19 cellular contexts compared by ENCODE assay signal in the genomic region with DNA sequence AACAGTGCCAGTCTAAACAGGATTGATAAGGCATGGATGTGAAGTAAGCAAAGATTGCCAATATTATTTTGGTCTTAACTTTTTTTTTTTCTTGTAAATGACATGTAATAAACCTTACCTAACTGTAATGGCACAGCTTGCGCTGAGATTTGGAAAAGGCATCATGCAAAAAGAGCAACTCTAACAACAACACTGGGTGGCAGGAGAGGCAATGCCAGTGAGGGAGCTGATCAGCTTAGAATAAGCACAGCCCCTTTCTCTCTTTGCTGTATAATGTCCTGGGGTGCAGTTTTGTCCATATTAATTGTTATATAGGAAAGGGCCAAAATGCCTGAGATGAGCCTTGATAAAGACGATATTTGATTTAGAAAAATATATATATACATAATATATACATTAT.
A peak's percentile ranks its signal among the peaks of the same experiment; 100 is the strongest.
DNase-seq lines count a peak whose midpoint lies in the region; ATAC-seq and TF ChIP-seq lines count a peak whose summit lies in the region.
"Had no signal": no experiment of that assay in that cellular context is flagged by ENCODE, and none has a peak within 500 bp of the region (broad histone marks: within the 10 kb centered on the region; RNA-seq: fewer than 3 reads in every experiment).

No MANE protein-coding gene starts in this region.

- no peak overlapping the region for H3K27ac ChIP-seq in cardiac muscle cell
- H3K27ac ChIP-seq: brain microvascular endothelial cell had no signal

- H3K9me3 Mint-ChIP-seq in stimulated activated naive B cell treated with anti-CD40 and anti-IgM and Interleukin-4, amounts not matched to agents 10 μg/mL and 1 μg/mL and 100 μg/mL, for 72 hours: peaks cover 13 to 17% of the 10 kb centered on the region in 2 donors

- H3K4me3 ChIP-seq in cardiac muscle cell (no peak overlapping the region), fibroblast of pulmonary artery (replicated peaks; ENCODE audit: low read depth, low read length) (no peak overlapping the region)

- H3K4me1 Mint-ChIP-seq in stimulated activated naive B cell treated with anti-CD40 and anti-IgM and Interleukin-4, amounts not matched to agents 10 μg/mL and 1 μg/mL and 100 μg/mL, for 72 hours: no peaks in the 10 kb centered on the region

- H3K9me3 ChIP-seq in cardiac muscle cell (ENCODE audit: low read depth): no peaks in the 10 kb centered on the region

- H3K4me1 ChIP-seq in cardiac muscle cell (ENCODE audit: low read depth): no peaks in the 10 kb centered on the region

- H3K4me3 Mint-ChIP-seq in stimulated activated naive B cell treated with anti-CD40 and anti-IgM and Interleukin-4, amounts not matched to agents 10 μg/mL and 1 μg/mL and 100 μg/mL, for 72 hours: no peak overlapping the region
- H3K4me3 Mint-ChIP-seq: activated CD8-positive, alpha-beta T cell treated with anti-CD3 and anti-CD28 coated beads for 36 hours; activated naive CD8-positive, alpha-beta T cell had no signal

- no peaks in the 10 kb centered on the region for H3K36me3 Mint-ChIP-seq in stimulated activated naive B cell treated with anti-CD40 and anti-IgM and Interleukin-4, amounts not matched to agents 10 μg/mL and 1 μg/mL and 100 μg/mL, for 72 hours
- H3K36me3 Mint-ChIP-seq: activated naive CD8-positive, alpha-beta T cell had no signal

- H3K27ac Mint-ChIP-seq in stimulated activated naive B cell treated with anti-CD40 and anti-IgM and Interleukin-4, amounts not matched to agents 10 μg/mL and 1 μg/mL and 100 μg/mL, for 72 hours: no peak overlapping the region
- H3K27ac Mint-ChIP-seq: activated CD8-positive, alpha-beta T cell treated with anti-CD3 and anti-CD28 coated beads for 36 hours; activated naive CD8-positive, alpha-beta T cell had no signal

- no peaks in the 10 kb centered on the region for H3K27me3 ChIP-seq in cardiac muscle cell
- H3K27me3 ChIP-seq: brain microvascular endothelial cell had no signal

- no peaks in the 10 kb centered on the region for H3K36me3 ChIP-seq in cardiac muscle cell
- H3K36me3 ChIP-seq: brain microvascular endothelial cell had no signal

- H3K27me3 Mint-ChIP-seq in stimulated activated naive B cell treated with anti-CD40 and anti-IgM and Interleukin-4, amounts not matched to agents 10 μg/mL and 1 μg/mL and 100 μg/mL, for 72 hours: no peaks in the 10 kb centered on the region
- H3K27me3 Mint-ChIP-seq: activated CD8-positive, alpha-beta T cell treated with anti-CD3 and anti-CD28 coated beads for 36 hours; activated naive CD8-positive, alpha-beta T cell had no signal

- no peak for ATAC-seq in stimulated activated naive B cell treated with anti-CD40 and anti-IgM and Interleukin-4, amounts not matched to agents 10 μg/mL and 1 μg/mL and 100 μg/mL, for 72 hours (replicated peaks)
- ATAC-seq: activated CD8-positive, alpha-beta T cell treated with anti-CD3 and anti-CD28 coated beads for 36 hours; Panc1 had no signal

- peak; percentile 10 to 17 for DNase-seq in cardiac muscle cell (ENCODE audit: low read depth in 1 of 2, low spot score in 1 of 2)
- no peak for DNase-seq in cardiac septum (ENCODE audit: low spot score)
- peak; percentile 9 for DNase-seq in OCI-M1 (lab: John Stamatoyannopoulos, UW)
- peak; percentile 21 for DNase-seq in fibroblast of pulmonary artery (ENCODE audit: low read depth)
- peak; percentile 0 for DNase-seq in stromal cell of bone marrow (ENCODE audit: low read depth)
- DNase-seq in kidney tubule cell (ENCODE audit: low spot score): no peak
- DNase-seq in stimulated activated naive B cell treated with anti-CD40 and anti-IgM and Interleukin-4, amounts not matched to agents 10 μg/mL and 1 μg/mL and 100 μg/mL, for 72 hours: no peak
- no peak for DNase-seq in RKO (ENCODE audit: low spot score)
- DNase-seq: activated CD8-positive, alpha-beta T cell treated with anti-CD3 and anti-CD28 coated beads for 36 hours; activated T-cell treated with anti-CD3 and anti-CD28 coated beads, Interleukin-2, amount 50 U/mL, for 48 hours; brain microvascular endothelial cell; hippocampal formation; kidney glomerular epithelial cell; NCI-H1694; NCI-H510A treated with DMSO at 0.1 percent for 48 hours; occipital lobe; stimulated activated CD4-positive, alpha-beta T cell treated with anti-CD3 and anti-CD28 coated beads, Interleukin-2, amount 100 ng/mL, for 24 hours had no signal

- TF ChIP-seq CTCF in cardiac muscle cell (IDR thresholded peaks at IDR 0.05; ENCODE audit: low read depth, low read length) (peak; percentile 14), fibroblast of pulmonary artery (IDR thresholded peaks at IDR 0.05; ENCODE audit: low read length, missing control alignments) (peak; percentile 15)

- intact Hi-C loops in cardiac septum (cut with DNase I): no loop called here

Comparison
In these comparisons a context has a peak if more than half of its experiments do, and no peak if none do; other contexts are left out.
1. DNase-seq: peak in cardiac muscle cell (2 of 2), OCI-M1 (single experiment), fibroblast of pulmonary artery (single experiment) and stromal cell of bone marrow (single experiment); none in cardiac septum (single experiment), kidney tubule cell (single experiment), stimulated activated naive B cell treated with anti-CD40 and anti-IgM and Interleukin-4, amounts not matched to agents 10 μg/mL and 1 μg/mL and 100 μg/mL, for 72 hours (single experiment) and RKO (single experiment).